14 cellular contexts compared by ENCODE assay signal in the genomic region with DNA sequence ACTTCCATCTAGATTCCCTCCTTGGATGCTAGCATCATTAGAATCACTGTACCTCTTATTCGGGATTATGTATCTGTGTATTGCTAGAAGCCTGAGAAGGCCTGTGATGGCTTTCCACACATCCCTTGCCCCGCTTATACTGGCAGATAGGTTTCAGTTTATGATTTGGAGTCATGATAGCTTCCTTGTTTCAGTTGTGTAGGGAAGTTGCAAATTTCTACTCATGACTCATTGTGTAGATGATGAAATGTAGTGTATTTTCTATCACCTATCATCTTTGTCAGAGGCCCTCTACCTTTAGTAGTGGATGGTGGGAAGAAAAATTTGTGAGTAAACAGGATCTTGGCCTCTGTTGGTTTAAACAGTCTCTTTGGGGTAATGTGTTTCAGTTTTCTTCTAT.
DNase-seq lines count a peak whose midpoint lies in the region; ATAC-seq and TF ChIP-seq lines count a peak whose summit lies in the region.
"Had no signal": no experiment of that assay in that cellular context is flagged by ENCODE, and none has a peak within 500 bp of the region (broad histone marks: within the 10 kb centered on the region; RNA-seq: fewer than 3 reads in every experiment).

No MANE protein-coding gene starts in this region.

- TF ChIP-seq CTCF in H9 (conservative IDR thresholded peaks at IDR 0.05) (no peak), PC-3 (conservative IDR thresholded peaks at IDR 0.05; ENCODE audit: low read depth, low read length) (no peak)

- no peaks in the 10 kb centered on the region for H3K9me2 ChIP-seq in PC-3 (replicated peaks; ENCODE audit: low read length)

- no peak overlapping the region for H3K56ac ChIP-seq in H9 (ENCODE audit: insufficient read length, low read depth, low read length)

- H2AK5ac ChIP-seq in H9 (ENCODE audit: insufficient read length, low read length) (no peak overlapping the region), mesenchymal stem cell (ENCODE audit: low read length, severe bottlenecking) (peak overlapping the region; percentile 32)

- H2BK15ac ChIP-seq in H9 (ENCODE audit: low read depth, low read length) (no peak overlapping the region), mesenchymal stem cell (ENCODE audit: low read depth, poor library complexity, severe bottlenecking) (no peak overlapping the region)

- no peak overlapping the region for H3K4me3 Mint-ChIP-seq in H9
- H3K4me3 Mint-ChIP-seq: CD8-positive, alpha-beta memory T cell had no signal

- DNase-seq in H9 (no peak), MV-4-11 (lab: John Stamatoyannopoulos, UW) (peak; percentile 95), adipocyte (ENCODE audit: low read depth) (peak; percentile 11), mesenchymal stem cell (peak; percentile 25), NCI-H2196 treated with DMSO at 0.1 percent for 48 hours (lab: John Stamatoyannopoulos, UW; ENCODE audit: unreplicated experiment) (no peak), GM19238 (ENCODE audit: insufficient read length, low spot score) (no peak), PC-3 (no peak)
- DNase-seq: amygdala; CD8-positive, alpha-beta memory T cell; NCI-H1092 treated with DMSO at 0.1 percent for 48 hours; NCI-H2227 treated with DMSO at 0.1 percent for 48 hours had no signal

- H3K18ac ChIP-seq in H9 (ENCODE audit: insufficient read length, low read depth, low read length) (no peak overlapping the region), mesenchymal stem cell (ENCODE audit: low read depth in 1 of 2, low read length in 2 of 2) (no peak overlapping the region)

- no peak overlapping the region for H2AFZ ChIP-seq in H9 (ENCODE audit: low read length)
- no peak overlapping the region for H2AFZ ChIP-seq in mesenchymal stem cell (ENCODE audit: low read depth, low read length)
- H2AFZ ChIP-seq in PC-3 (ENCODE audit: low read length): no peak overlapping the region

- no peaks in the 10 kb centered on the region for H3K23me2 ChIP-seq in H9 (ENCODE audit: insufficient read length, low read depth, low read length, poor library complexity, severe bottlenecking)

- H3K4ac ChIP-seq in H9 (ENCODE audit: low read depth, low read length) (no peak overlapping the region), mesenchymal stem cell (ENCODE audit: low read depth in 1 of 2, low read length in 2 of 2) (no peak overlapping the region)

- H4K91ac ChIP-seq in H9 (ENCODE audit: insufficient read length, low read depth, low read length): no peak overlapping the region
- H4K91ac ChIP-seq in mesenchymal stem cell (ENCODE audit: low read length): no peak overlapping the region

- ATAC-seq in GM21390 (IDR thresholded peaks at IDR 0.05; ENCODE audit: unreplicated experiment) (no peak), PC-3 (no peak)

- H2BK120ac ChIP-seq in H9 (ENCODE audit: low read depth, low read length, poor library complexity, severe bottlenecking) (no peak overlapping the region), mesenchymal stem cell (ENCODE audit: low read depth, low read length) (no peak overlapping the region)

- peaks cover 2 to 7% of the 10 kb centered on the region in 2 experiments; a peak in 2 of 4 replicates for H3K4me1 Mint-ChIP-seq in H9
- H3K4me1 Mint-ChIP-seq: CD8-positive, alpha-beta memory T cell had no signal

- H3K79me2 ChIP-seq in H9 (ENCODE audit: insufficient read depth, low read length) (no peaks in the 10 kb centered on the region), PC-3 (ENCODE audit: low read length) (no peaks in the 10 kb centered on the region)

- H3K79me1 ChIP-seq in H9 (ENCODE audit: insufficient read depth, low read depth, low read length, poor library complexity, severe bottlenecking): no peaks in the 10 kb centered on the region
- H3K79me1 ChIP-seq in mesenchymal stem cell (replicated peaks; ENCODE audit: low read length, poor library complexity, severe bottlenecking): peaks cover 19% of the 10 kb centered on the region

- POLR2A ChIA-PET in PC-3 (lab: Charles Lee; ENCODE audit: unreplicated experiment): no interaction called here

- no peaks in the 10 kb centered on the region for H3K27me3 Mint-ChIP-seq in H9 (ENCODE audit: low read depth)
- H3K27me3 Mint-ChIP-seq: CD8-positive, alpha-beta memory T cell had no signal

- no peak overlapping the region for H2BK12ac ChIP-seq in H9 (ENCODE audit: insufficient read length, low read depth, low read length)
- no peak overlapping the region for H2BK12ac ChIP-seq in mesenchymal stem cell (ENCODE audit: low read length in 2 of 2)

- WGBS in H9 (ENCODE audit: extremely low coverage, insufficient read length, low lambda C conversion rate): no CpG with 5 or more reads among the region's 2 CpGs
- WGBS in mesenchymal stem cell: 100% methylated on average over 2 of the region's 2 CpGs

- H3K14ac ChIP-seq in H9 (ENCODE audit: insufficient read depth, low read length) (peak overlapping the region; percentile 57; the same call in 1 of the 2 replicates), mesenchymal stem cell (ENCODE audit: low read length in 2 of 2) (no peak overlapping the region)

- H4K8ac ChIP-seq in H9 (replicated peaks; ENCODE audit: insufficient read length, low read depth, low read length): no peak overlapping the region
- H4K8ac ChIP-seq in mesenchymal stem cell (ENCODE audit: low read length): no peak overlapping the region

- no peak overlapping the region for H3K4me3 ChIP-seq in adipocyte (ENCODE audit: low read length)
- H3K4me3 ChIP-seq in mesenchymal stem cell (ENCODE audit: insufficient read depth in 1 of 2, low read depth in 1 of 2, low read length in 2 of 2): no peak overlapping the region
- H3K4me3 ChIP-seq in PC-3 (ENCODE audit: low read length): no peak overlapping the region
- H3K4me3 ChIP-seq: skin epidermis had no signal

- H3K9ac ChIP-seq in H9 (ENCODE audit: extremely low read depth, insufficient read length, low read length): no peak overlapping the region
- no peak overlapping the region for H3K9ac ChIP-seq in adipocyte (ENCODE audit: low read length)
- H3K9ac ChIP-seq in mesenchymal stem cell (ENCODE audit: low read length): no peak overlapping the region
- H3K9ac ChIP-seq in PC-3 (ENCODE audit: low read length): no peak overlapping the region

- H3K27ac Mint-ChIP-seq in H9: peak overlapping the region; percentile 17 to 64 (median 41); a peak in 2 of 7 replicates

- no peak overlapping the region for H3K4me2 ChIP-seq in H9 (ENCODE audit: insufficient read depth, insufficient read length, low read length)
- H3K4me2 ChIP-seq in mesenchymal stem cell (ENCODE audit: low read length, poor library complexity, severe bottlenecking): no peak overlapping the region
- H3K4me2 ChIP-seq in PC-3 (ENCODE audit: low read length): no peak overlapping the region

- H3K36me3 ChIP-seq in adipocyte (ENCODE audit: control insufficient read depth, insufficient read depth, low read length, severe bottlenecking) (no peaks in the 10 kb centered on the region), mesenchymal stem cell (ENCODE audit: control insufficient read depth in 1 of 2, insufficient read depth in 2 of 2, low read depth in 1 of 2, low read length in 2 of 2) (peaks cover 5 to 6% of the 10 kb centered on the region in 2 experiments), PC-3 (ENCODE audit: low read depth, low read length) (no peaks in the 10 kb centered on the region)

- H3K9me3 ChIP-seq in H9 (ENCODE audit: control insufficient read depth, low read depth, low read length) (no peaks in the 10 kb centered on the region), adipocyte (ENCODE audit: control insufficient read depth, low read length) (no peaks in the 10 kb centered on the region), mesenchymal stem cell (ENCODE audit: control insufficient read depth, low read length) (no peaks in the 10 kb centered on the region), PC-3 (ENCODE audit: low read length) (no peaks in the 10 kb centered on the region)

- no peak overlapping the region for H3K23ac ChIP-seq in H9 (ENCODE audit: insufficient read length, low read depth, low read length)
- no peak overlapping the region for H3K23ac ChIP-seq in mesenchymal stem cell (ENCODE audit: low read length in 2 of 2)

- no peak overlapping the region for H2BK5ac ChIP-seq in H9 (ENCODE audit: insufficient read length, low read length)
- no peak overlapping the region for H2BK5ac ChIP-seq in mesenchymal stem cell (ENCODE audit: low read depth, low read length, poor library complexity, severe bottlenecking)

- CTCF ChIA-PET in PC-3 (lab: Charles Lee): no interaction called here

- BruUV-seq in PC-3 (replicated peaks; lab: Mats Ljungman, UMichigan): no TSS peak

- no peaks in the 10 kb centered on the region for H3K9me3 Mint-ChIP-seq in H9

- intact Hi-C loops in PC-3 (cut with micrococcal nuclease): no loop called here

- H3K27ac ChIP-seq in H9 (ENCODE audit: insufficient read length, low read depth, low read length) (no peak overlapping the region), mesenchymal stem cell (ENCODE audit: low read length, poor library complexity, severe bottlenecking) (no peak overlapping the region), PC-3 (ENCODE audit: low read length) (no peak overlapping the region)
- H3K27ac ChIP-seq: HL-60, skin epidermis had no signal

- H3K4me1 ChIP-seq in H9 (ENCODE audit: insufficient read depth, low read length): no peaks in the 10 kb centered on the region
- no peaks in the 10 kb centered on the region for H3K4me1 ChIP-seq in adipocyte (ENCODE audit: control insufficient read depth, insufficient read depth, low read length)
- H3K4me1 ChIP-seq in mesenchymal stem cell (ENCODE audit: control insufficient read depth, insufficient read depth, low read depth, low read length): no peaks in the 10 kb centered on the region
- H3K4me1 ChIP-seq in PC-3 (ENCODE audit: insufficient read depth, low read length): no peaks in the 10 kb centered on the region

- no peaks in the 10 kb centered on the region for H3F3A ChIP-seq in PC-3 (ENCODE audit: low read length, unreplicated experiment)

- no peaks in the 10 kb centered on the region for H4K20me1 ChIP-seq in H9 (ENCODE audit: control insufficient read depth, insufficient read depth, insufficient read length)
- H4K20me1 ChIP-seq in PC-3 (ENCODE audit: low read length): no peaks in the 10 kb centered on the region

- H3K27me3 ChIP-seq in H9 (ENCODE audit: insufficient read depth, low read length) (no peaks in the 10 kb centered on the region), adipocyte (replicated peaks; ENCODE audit: control insufficient read depth, insufficient read depth, low read length) (no peaks in the 10 kb centered on the region), mesenchymal stem cell (ENCODE audit: control insufficient read depth in 1 of 2, insufficient read depth in 1 of 2, low read length in 2 of 2) (no peaks in the 10 kb centered on the region), PC-3 (ENCODE audit: low read length) (no peaks in the 10 kb centered on the region)

- H2BK20ac ChIP-seq in H9 (ENCODE audit: low read depth, low read length, poor library complexity, severe bottlenecking): no peak overlapping the region

- peaks cover 4 to 14% (median 9%) of the 10 kb centered on the region in 3 experiments; a peak in 6 of 7 replicates for H3K36me3 Mint-ChIP-seq in H9 (ENCODE audit: insufficient read depth in 1 of 3, low read depth in 3 of 3)

- no peak overlapping the region for H3T11ph ChIP-seq in H9 (ENCODE audit: low read length)

- H4K5ac ChIP-seq in H9 (ENCODE audit: insufficient read length, low read depth, low read length): no peak overlapping the region

Comparison
In these comparisons a context has a peak if more than half of its experiments do, and no peak if none do; other contexts are left out.
1. DNase-seq: peak in MV-4-11 (single experiment), adipocyte (single experiment) and mesenchymal stem cell (single experiment); none in H9 (single experiment), NCI-H2196 treated with DMSO at 0.1 percent for 48 hours (single experiment), GM19238 (single experiment) and PC-3 (single experiment).